In genomic region chr17:45225964-45226530, GRCh38 we compare ENCODE assay signal across 8 cellular contexts. TPM values are rescaled to one million over a fixed set of nuclear protein-coding genes. Genes with fewer than 3 reads are reported as not detected.
DNase-seq lines count a peak whose midpoint lies in the region; ATAC-seq and TF ChIP-seq lines count a peak whose summit lies in the region.

No MANE protein-coding gene starts in this region.

- 71 to 77% methylated on average over 10 of the region's 11 CpGs for WGBS in thyroid gland, 2 donors

- intact Hi-C loops in thyroid gland (cut with DNase I) = no loop called here

- H3K27me3 ChIP-seq in thyroid gland = no peaks in the 10 kb centered on the region
- H3K27me3 ChIP-seq in WERI-Rb-1 (ENCODE audit: insufficient read depth, low read depth, severe bottlenecking) = peaks cover 2% of the 10 kb centered on the region

- peaks cover 0 to 23% of the 10 kb centered on the region in 2 donors for H3K4me1 ChIP-seq in thyroid gland

- DNase-seq in activated CD4-positive, alpha-beta T cell treated with anti-CD3 and anti-CD28 coated beads for 24 hours (ENCODE audit: low read depth in 2 of 2) = peak; percentile 94
- DNase-seq in coronary artery (ENCODE audit: low spot score) = peak; percentile 74
- peak in 31 of 56 donors; percentile 8 to 73 (median 36) for DNase-seq in nucleus accumbens (lab: John Stamatoyannopoulos, UW)
- peak; percentile 43 to 58 for DNase-seq in thyroid gland
- no peak for DNase-seq in SK-N-DZ (ENCODE audit: low spot score)
- DNase-seq in WERI-Rb-1 = no peak

- peak; percentile 41 for ATAC-seq in GM19324 (IDR thresholded peaks at IDR 0.05; ENCODE audit: low FRiP score, unreplicated experiment)
- peak; percentile 24 for ATAC-seq in HG03565 (IDR thresholded peaks at IDR 0.05; ENCODE audit: unreplicated experiment)

- TF ChIP-seq POLR2A in thyroid gland (IDR thresholded peaks at IDR 0.05) = no peak

- H3K9me3 ChIP-seq in thyroid gland (no peaks in the 10 kb centered on the region), WERI-Rb-1 (ENCODE audit: severe bottlenecking) (no peaks in the 10 kb centered on the region)

- TF ChIP-seq CTCF in coronary artery (IDR thresholded peaks at IDR 0.05) (no peak), thyroid gland (IDR thresholded peaks at IDR 0.05) (no peak), WERI-Rb-1 (IDR thresholded peaks at IDR 0.05; ENCODE audit: low read depth, low read length) (no peak)

- H3K36me3 ChIP-seq in thyroid gland (no peaks in the 10 kb centered on the region), WERI-Rb-1 (no peaks in the 10 kb centered on the region)

- no peak overlapping the region for H3K4me3 ChIP-seq in coronary artery
- no peak overlapping the region for H3K4me3 ChIP-seq in thyroid gland (replicated peaks in 1 of 3)
- H3K4me3 ChIP-seq in WERI-Rb-1 (ENCODE audit: low read depth, low read length) = no peak overlapping the region

- H3K27ac ChIP-seq in coronary artery (peak overlapping the region in 1 of 2 donors; percentile 73), thyroid gland (peak overlapping the region in 1 of 3 donors; percentile 6), WERI-Rb-1 (no peak overlapping the region)

RNA-seq across cellular contexts. Expression of gene FMNL1, which starts 4.4 kb away (rescaled TPM):
- 1 to 10 TPM; 3.2 to 7.6 (median 4.2) TPM for total RNA-seq in thyroid gland
- 1.7 and 1.9 TPM in 2 replicates for polyA plus RNA-seq in SK-N-DZ (2014; cell fraction: cytosol; rRNA removed)
- polyA plus RNA-seq in SK-N-DZ (2014; cell fraction: nucleus; rRNA removed) = 3.2 and 6.7 TPM in 2 replicates

RNA-seq across cellular contexts. Expression of gene SPATA32, which starts 35.8 kb away (rescaled TPM):
- not detected for total RNA-seq in thyroid gland
- not detected in 2 replicates for polyA plus RNA-seq in SK-N-DZ (2014; cell fraction: cytosol; rRNA removed)
- polyA plus RNA-seq in SK-N-DZ (2014; cell fraction: nucleus; rRNA removed) = not detected in 2 replicates

Comparison
In these comparisons a context has a peak if more than half of its experiments do, and no peak if none do; other contexts are left out.
1. DNase-seq: peak in activated CD4-positive, alpha-beta T cell treated with anti-CD3 and anti-CD28 coated beads for 24 hours (2 of 2), coronary artery (single experiment), nucleus accumbens (31 of 56) and thyroid gland (2 of 2); none in SK-N-DZ (single experiment) and WERI-Rb-1 (single experiment).